ENCODE assay signal across 8 cellular contexts in genomic region chr14:91249841-91250616, GRCh38. TPM values are rescaled to one million over a fixed set of nuclear protein-coding genes. Genes with fewer than 3 reads are reported as not detected.
DNase-seq lines count a peak whose midpoint lies in the region; ATAC-seq and TF ChIP-seq lines count a peak whose summit lies in the region.

No MANE protein-coding gene starts in this region.

- H3K36me3 Mint-ChIP-seq in brain: no peaks in the 10 kb centered on the region
- H3K36me3 Mint-ChIP-seq in progenitor cell of endocrine pancreas (ENCODE audit: insufficient read depth): no peaks in the 10 kb centered on the region

- H3K9me3 Mint-ChIP-seq in brain (peaks cover 0 to 7% (median 4%) of the 10 kb centered on the region in 5 experiments), progenitor cell of endocrine pancreas (ENCODE audit: low read depth) (no peaks in the 10 kb centered on the region)

- peaks cover 39% of the 10 kb centered on the region for H3K4me1 Mint-ChIP-seq in brain
- H3K4me1 Mint-ChIP-seq in progenitor cell of endocrine pancreas (ENCODE audit: low read depth): peaks cover 10% of the 10 kb centered on the region

- H3K4me3 Mint-ChIP-seq in brain (peak overlapping the region in 3 of 5 experiments; percentile 42 to 67 (median 63)), progenitor cell of endocrine pancreas (ENCODE audit: low read depth) (peak overlapping the region; percentile 19)

- H3K27me3 Mint-ChIP-seq in brain (peaks cover 18% of the 10 kb centered on the region), progenitor cell of endocrine pancreas (peaks cover 18% of the 10 kb centered on the region)

- TF ChIP-seq CTCF in brain (conservative IDR thresholded peaks at IDR 0.05) (no peak), progenitor cell of endocrine pancreas (IDR thresholded peaks at IDR 0.05; ENCODE audit: unreplicated experiment) (no peak)

- DNase-seq in activated CD4-positive, alpha-beta T cell treated with anti-CD3 and anti-CD28 coated beads, Interleukin-2, amount 50 U/mL, for 48 hours: peak; percentile 44 to 57
- DNase-seq in activated CD4-positive, alpha-beta T cell treated with anti-CD3 and anti-CD28 coated beads, Interleukin-2, amount 50 U/mL, for 4 hours: no peak
- peak; percentile 75 for DNase-seq in NOMO-1 treated with DMSO at 0.1 percent for 48 hours (lab: John Stamatoyannopoulos, UW; ENCODE audit: unreplicated experiment)
- DNase-seq in progenitor cell of endocrine pancreas (ENCODE audit: low spot score, unreplicated experiment): no peak
- DNase-seq in HuH-7.5 (ENCODE audit: low spot score): no peak

- ATAC-seq in GM21515 (IDR thresholded peaks at IDR 0.05; ENCODE audit: unreplicated experiment): peak; percentile 78
- ATAC-seq in HG03575 (IDR thresholded peaks at IDR 0.05; ENCODE audit: extremely low read depth, insufficient number of reproducible peaks, low FRiP score, unreplicated experiment): peak; percentile 80

- H3K27ac Mint-ChIP-seq in brain: peak overlapping the region in 3 of 5 experiments; percentile 66 to 96 (median 95)
- no peak overlapping the region for H3K27ac Mint-ChIP-seq in progenitor cell of endocrine pancreas

RNA-seq across cellular contexts. Expression of gene GPR68, which starts 5.5 kb away (rescaled TPM):
- 3.0 TPM for polyA plus RNA-seq in brain (ENCODE audit: insufficient read depth, low read depth, low replicate concordance)
- 0.31 and 0.87 TPM in 2 replicates for total RNA-seq in progenitor cell of endocrine pancreas

Comparison
In these comparisons a context has a peak if more than half of its experiments do, and no peak if none do; other contexts are left out.
1. DNase-seq: peak in activated CD4-positive, alpha-beta T cell treated with anti-CD3 and anti-CD28 coated beads, Interleukin-2, amount 50 U/mL, for 48 hours (2 of 2) and NOMO-1 treated with DMSO at 0.1 percent for 48 hours (single experiment); none in activated CD4-positive, alpha-beta T cell treated with anti-CD3 and anti-CD28 coated beads, Interleukin-2, amount 50 U/mL, for 4 hours (0 of 2), progenitor cell of endocrine pancreas (single experiment) and HuH-7.5 (single experiment).